22 cellular contexts compared by ENCODE assay signal in the genomic region with DNA sequence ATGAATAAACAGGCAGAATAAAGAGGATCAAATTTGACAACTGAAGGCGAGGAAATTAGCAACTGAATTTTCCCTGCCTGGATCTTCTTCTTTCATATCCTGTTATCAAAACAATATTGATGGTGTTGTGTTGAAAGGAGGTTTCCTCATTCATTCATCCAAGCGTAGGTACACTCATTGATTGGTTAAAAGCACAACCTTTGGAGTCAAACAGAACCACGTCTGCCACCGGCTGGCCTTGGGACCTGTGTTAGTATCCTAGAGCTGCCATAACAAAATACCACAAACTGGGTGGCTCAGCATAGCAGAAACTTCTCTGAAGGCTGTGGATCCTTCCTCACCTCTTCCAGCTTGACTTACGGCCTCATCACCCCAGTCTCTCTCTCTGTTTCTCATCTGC.
"Had no signal": no experiment of that assay in that cellular context is flagged by ENCODE, and none has a peak within 500 bp of the region (broad histone marks: within the 10 kb centered on the region; RNA-seq: fewer than 3 reads in every experiment).

No MANE protein-coding gene starts in this region.

- H3K36me3 ChIP-seq: esophagus muscularis mucosa, gastrocnemius medialis, heart right ventricle, left ventricle myocardium inferior, lower lobe of right lung had no signal

- FAIRE-seq: colon, endothelial cell of umbilical vein, islet of Langerhans, keratinocyte had no signal

- H3K4me1 ChIP-seq: esophagus muscularis mucosa, gastrocnemius medialis, heart right ventricle, left ventricle myocardium inferior, lower lobe of right lung had no signal

- H3K4me3 ChIP-seq: coronary artery, dorsolateral prefrontal cortex, esophagus muscularis mucosa, gastrocnemius medialis, heart right ventricle, left ventricle myocardium inferior, lower lobe of right lung had no signal

- DNase-seq: dermis blood vessel endothelial cell; dorsolateral prefrontal cortex; effector CD4-positive, alpha-beta T cell; effector memory CD4-positive, alpha-beta T cell; foreskin melanocyte; gastrocnemius medialis; glutamatergic neuron; head of caudate nucleus; heart right ventricle; hippocampal formation; left cardiac atrium; left ventricle myocardium inferior; lower lobe of right lung; mesendoderm; midbrain; naive thymus-derived CD4-positive, alpha-beta T cell had no signal

- H3K27me3 ChIP-seq: esophagus muscularis mucosa, gastrocnemius medialis had no signal

- ATAC-seq: gastrocnemius medialis; heart right ventricle; left cardiac atrium; lower lobe of right lung; naive thymus-derived CD4-positive, alpha-beta T cell had no signal

- H3K9me3 ChIP-seq: esophagus muscularis mucosa, gastrocnemius medialis, heart right ventricle, left ventricle myocardium inferior, lower lobe of right lung had no signal

- H3K27ac ChIP-seq: coronary artery, dorsolateral prefrontal cortex, esophagus muscularis mucosa, gastrocnemius medialis, heart right ventricle, left ventricle myocardium inferior, lower lobe of right lung had no signal
